Comparison of ENCODE assay signal across 9 cellular contexts in the genomic region with DNA sequence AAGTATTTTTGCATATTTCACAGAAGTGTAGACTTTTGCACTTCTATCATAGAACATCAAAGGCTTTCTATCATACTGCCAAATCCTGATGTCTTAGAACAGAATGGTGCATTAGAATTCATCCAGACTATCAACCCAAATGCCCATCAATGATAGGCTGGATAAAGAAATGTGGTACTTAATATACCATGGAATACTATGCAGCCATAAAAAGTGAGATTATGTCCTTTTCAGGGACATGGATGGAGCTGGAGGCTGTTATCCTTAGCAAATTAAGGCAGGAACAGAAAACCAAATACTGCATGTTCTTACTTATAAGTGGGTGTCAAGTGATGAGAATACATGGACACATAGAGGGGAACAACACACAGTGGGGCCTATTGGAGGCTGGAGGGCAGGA.
"Had no signal": no experiment of that assay in that cellular context is flagged by ENCODE, and none has a peak within 500 bp of the region (broad histone marks: within the 10 kb centered on the region; RNA-seq: fewer than 3 reads in every experiment).

No MANE protein-coding gene starts in this region.

- H3K4me3 Mint-ChIP-seq: HFFc6, IgD-negative memory B cell had no signal

- H3K27ac Mint-ChIP-seq: HFFc6, IgD-negative memory B cell had no signal

- H3K9me3 ChIP-seq: HAP-1 had no signal

- FAIRE-seq: HepG2 had no signal

- H3K4me1 ChIP-seq: HAP-1 had no signal

- DNase-seq: GOT3, H7, HFFc6, Kasumi-1, KG1 had no signal

- H3K9me3 Mint-ChIP-seq: HFFc6, IgD-negative memory B cell had no signal

- H3K4me3 ChIP-seq: HAP-1 had no signal

- H3K36me3 ChIP-seq: HAP-1 had no signal

- H3K27ac ChIP-seq: HL-60 had no signal

- H3K27me3 Mint-ChIP-seq: IgD-negative memory B cell had no signal

- ATAC-seq: HepG2 had no signal
